Comparison of ENCODE assay signal across 2 cellular contexts in genomic region chr22:44263547-44263946, GRCh38.
TF ChIP-seq lines count a peak whose summit lies in the region.

No MANE protein-coding gene starts in this region.

TF ChIP-seq in H1, 55 proteins besides CTCF, POLR2A, EP300 and RAD21:
- TF ChIP-seq KDM1A (IDR thresholded peaks at IDR 0.05; ENCODE audit: borderline replicate concordance, low read length), result no peak
- no peak for TF ChIP-seq CBX8 (IDR thresholded peaks at IDR 0.05; ENCODE audit: borderline replicate concordance, low read depth, low read length)
- TF ChIP-seq JUN (IDR thresholded peaks at IDR 0.05; ENCODE audit: low read depth, low read length), result no peak
- no peak for TF ChIP-seq ATF3 (IDR thresholded peaks at IDR 0.05; ENCODE audit: insufficient read depth, low read depth, low read length)
- TF ChIP-seq EGR1 (IDR thresholded peaks at IDR 0.05; ENCODE audit: borderline replicate concordance, low read depth, low read length), result no peak
- no peak for TF ChIP-seq CHD1 (IDR thresholded peaks at IDR 0.05; ENCODE audit: low read depth, low read length)
- no peak for TF ChIP-seq EZH2 (IDR thresholded peaks at IDR 0.05; ENCODE audit: low read depth, low read length, severe bottlenecking)
- no peak for TF ChIP-seq TAF1 (IDR thresholded peaks at IDR 0.05; ENCODE audit: low read depth, low read length)
- no peak for TF ChIP-seq BRCA1 (IDR thresholded peaks at IDR 0.05; ENCODE audit: low read depth, low read length)
- no peak for TF ChIP-seq SIX5 (IDR thresholded peaks at IDR 0.05; ENCODE audit: low read depth, low read length)
- no peak for TF ChIP-seq YY1 (IDR thresholded peaks at IDR 0.05; ENCODE audit: low read depth, low read length)
- no peak for TF ChIP-seq ATF2 (IDR thresholded peaks at IDR 0.05; ENCODE audit: low read length)
- TF ChIP-seq ASH2L (IDR thresholded peaks at IDR 0.05; ENCODE audit: low read length), result no peak
- TF ChIP-seq, protein P1, sequence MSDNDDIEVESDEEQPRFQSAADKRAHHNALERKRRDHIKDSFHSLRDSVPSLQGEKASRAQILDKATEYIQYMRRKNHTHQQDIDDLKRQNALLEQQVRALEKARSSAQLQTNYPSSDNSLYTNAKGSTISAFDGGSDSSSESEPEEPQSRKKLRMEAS (IDR thresholded peaks at IDR 0.05), result no peak
- TF ChIP-seq PHF8 (conservative IDR thresholded peaks at IDR 0.05; ENCODE audit: low read depth, low read length), result no peak
- TF ChIP-seq CTBP2 (IDR thresholded peaks at IDR 0.05; ENCODE audit: borderline replicate concordance, insufficient read depth, insufficient read length, low read length), result no peak
- no peak for TF ChIP-seq CREB1 (IDR thresholded peaks at IDR 0.05)
- no peak for TF ChIP-seq SUZ12 (IDR thresholded peaks at IDR 0.05; ENCODE audit: low read length)
- no peak for TF ChIP-seq HDAC2 (IDR thresholded peaks at IDR 0.05; ENCODE audit: borderline replicate concordance in 1 of 2, low read depth in 2 of 2, low read length in 2 of 2)
- TF ChIP-seq POU5F1 (IDR thresholded peaks at IDR 0.05; ENCODE audit: low read depth, low read length), result no peak

TF ChIP-seq in HEK293T, 16 proteins besides CTCF, POLR2A, EP300 and RAD21:
- TF ChIP-seq L3MBTL2 (conservative IDR thresholded peaks at IDR 0.05) (no peak), BHLHE40 (IDR thresholded peaks at IDR 0.05; ENCODE audit: borderline replicate concordance) (no peak), HDGF (IDR thresholded peaks at IDR 0.05; ENCODE audit: borderline replicate concordance) (no peak), LEF1 (IDR thresholded peaks at IDR 0.05; ENCODE audit: borderline replicate concordance) (no peak), FOXM1 (IDR thresholded peaks at IDR 0.05; ENCODE audit: borderline replicate concordance) (no peak), FOXK2 (IDR thresholded peaks at IDR 0.05) (no peak), SP1 (IDR thresholded peaks at IDR 0.05) (no peak), SUZ12 (IDR thresholded peaks at IDR 0.05) (no peak), FOXA1 (IDR thresholded peaks at IDR 0.05) (no peak), ZNF384 (IDR thresholded peaks at IDR 0.05) (no peak), CTBP1 (IDR thresholded peaks at IDR 0.05; ENCODE audit: borderline replicate concordance) (no peak), NFRKB (IDR thresholded peaks at IDR 0.05) (no peak), ARNT (IDR thresholded peaks at IDR 0.05) (no peak), ELF4 (IDR thresholded peaks at IDR 0.05) (no peak), TARDBP (IDR thresholded peaks at IDR 0.05) (no peak)
- TF ChIP-seq, protein P2, sequence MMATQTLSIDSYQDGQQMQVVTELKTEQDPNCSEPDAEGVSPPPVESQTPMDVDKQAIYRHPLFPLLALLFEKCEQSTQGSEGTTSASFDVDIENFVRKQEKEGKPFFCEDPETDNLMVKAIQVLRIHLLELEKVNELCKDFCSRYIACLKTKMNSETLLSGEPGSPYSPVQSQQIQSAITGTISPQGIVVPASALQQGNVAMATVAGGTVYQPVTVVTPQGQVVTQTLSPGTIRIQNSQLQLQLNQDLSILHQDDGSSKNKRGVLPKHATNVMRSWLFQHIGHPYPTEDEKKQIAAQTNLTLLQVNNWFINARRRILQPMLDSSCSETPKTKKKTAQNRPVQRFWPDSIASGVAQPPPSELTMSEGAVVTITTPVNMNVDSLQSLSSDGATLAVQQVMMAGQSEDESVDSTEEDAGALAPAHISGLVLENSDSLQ (IDR thresholded peaks at IDR 0.05), result no peak
